In genomic region chr15:45115312-45115820, GRCh38 we compare ENCODE assay signal across 25 cellular contexts. TPM values are rescaled to one million over a fixed set of nuclear protein-coding genes. Genes with fewer than 3 reads are reported as not detected.
"Had no signal": no experiment of that assay in that cellular context is flagged by ENCODE, and none has a peak within 500 bp of the region (broad histone marks: within the 10 kb centered on the region; RNA-seq: fewer than 3 reads in every experiment).

No MANE protein-coding gene starts in this region.

- DNase-seq: cortex of kidney; dorsolateral prefrontal cortex; effector CD8-positive, alpha-beta T cell; gastrocnemius medialis; heart right ventricle; immature natural killer cell; left cardiac atrium; left ventricle myocardium inferior; lower lobe of right lung; nephron progenitor cell; small intestine; stimulated activated CD4-positive, alpha-beta T cell treated with anti-CD3 and anti-CD28 coated beads, Interleukin-12 subunit alpha, Interleukin-12 subunit beta, amount 100 ng/mL, for 4 hours; stimulated activated naive CD4-positive, alpha-beta T cell treated with Interleukin-2 at 50 U/mL for 16 hours; uterus had no signal

- H3K4me3 Mint-ChIP-seq: mesothelial cell of epicardium, type B pancreatic cell had no signal

- H3K27ac ChIP-seq: dorsolateral prefrontal cortex, epithelial cell of prostate, esophagus muscularis mucosa, gastrocnemius medialis, heart right ventricle, left ventricle myocardium inferior, lower lobe of right lung, right atrium auricular region, uterus had no signal

- H3K36me3 Mint-ChIP-seq: immature natural killer cell, memory B cell, mesothelial cell of epicardium had no signal

- H3K9me3 Mint-ChIP-seq: memory B cell, mesothelial cell of epicardium, nephron progenitor cell had no signal

- ATAC-seq: gastrocnemius medialis, heart right ventricle, left cardiac atrium, lower lobe of right lung had no signal

- H3K36me3 ChIP-seq: esophagus muscularis mucosa, gastrocnemius medialis, heart right ventricle, left ventricle myocardium inferior, right atrium auricular region, uterus had no signal

- H3K27ac Mint-ChIP-seq: immature natural killer cell, memory B cell, mesothelial cell of epicardium, nephron progenitor cell, type B pancreatic cell had no signal

- H3K4me3 ChIP-seq: esophagus muscularis mucosa, gastrocnemius medialis, heart right ventricle, lower lobe of right lung, right atrium auricular region, uterus had no signal

- H3K9me3 ChIP-seq: esophagus muscularis mucosa, gastrocnemius medialis, heart right ventricle, left ventricle myocardium inferior, lower lobe of right lung, right atrium auricular region, uterus had no signal

RNA-seq across cellular contexts. Expression of gene DUOXA2, which starts 1.2 kb away (rescaled TPM):
- total RNA-seq: chondrocyte, dorsolateral prefrontal cortex, fibroblast of villous mesenchyme, gastrocnemius medialis, heart right ventricle, left cardiac atrium, left ventricle myocardium inferior, lower lobe of right lung, mesothelial cell of epicardium, myocyte, omental fat pad, right atrium auricular region, uterus had no signal
- polyA plus RNA-seq: heart right ventricle, immature natural killer cell, keratinocyte had no signal

RNA-seq across cellular contexts. Expression of gene DUOX2, which starts 1.4 kb away (rescaled TPM):
- total RNA-seq: chondrocyte, fibroblast of villous mesenchyme, gastrocnemius medialis, myocyte had no signal
- polyA plus RNA-seq: immature natural killer cell had no signal

RNA-seq across cellular contexts. Expression of gene DUOXA1, which starts 14.3 kb away (rescaled TPM):
- total RNA-seq: fibroblast of villous mesenchyme, gastrocnemius medialis, myocyte had no signal
- polyA plus RNA-seq: immature natural killer cell had no signal

RNA-seq across cellular contexts. Expression of gene DUOX1, which starts 14.4 kb away (rescaled TPM):
- total RNA-seq: chondrocyte, fibroblast of villous mesenchyme, myocyte had no signal
